9 cellular contexts compared by ENCODE assay signal in the genomic region with DNA sequence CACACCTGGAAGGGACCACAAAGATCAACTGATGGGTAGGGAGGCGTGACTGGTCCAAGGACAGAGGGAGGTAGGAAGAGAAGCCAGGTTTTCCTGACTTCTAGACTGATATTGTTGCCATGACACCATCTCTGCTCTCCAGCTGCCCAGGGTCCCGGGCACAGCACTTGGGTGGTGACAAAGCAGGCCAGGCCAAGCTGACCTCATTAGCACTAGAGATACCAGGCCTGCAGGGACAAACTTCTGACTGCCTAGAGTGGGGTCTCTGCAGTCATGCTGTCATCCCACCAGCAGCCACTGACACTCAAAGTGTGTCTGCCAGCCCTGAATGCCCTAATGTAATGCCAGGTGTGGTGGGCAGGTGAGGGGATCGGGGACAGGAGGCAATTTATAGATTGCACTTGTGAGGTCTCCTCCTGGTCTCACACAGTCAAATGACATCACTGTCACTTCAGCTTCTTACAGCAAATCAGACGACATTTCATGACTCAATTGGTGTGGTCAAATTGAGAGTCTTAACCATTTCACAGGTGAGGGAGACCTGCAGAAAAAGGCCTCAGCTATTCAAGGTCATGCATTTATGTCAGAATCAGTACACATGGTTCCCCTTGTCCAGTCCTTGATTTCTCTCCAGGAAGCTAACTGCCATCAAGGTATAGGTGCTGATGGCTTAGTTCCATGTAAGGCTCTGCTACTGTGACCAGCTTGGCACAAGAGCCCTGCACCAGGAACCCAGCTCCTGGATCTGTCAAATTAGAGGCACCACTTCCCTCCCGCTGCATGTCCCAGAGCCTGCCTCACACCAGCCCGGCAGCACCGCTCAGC. TPM values are rescaled to one million over a fixed set of nuclear protein-coding genes. Genes with fewer than 3 reads are reported as not detected.
DNase-seq lines count a peak whose midpoint lies in the region; ATAC-seq, FAIRE-seq and TF ChIP-seq lines count a peak whose summit lies in the region.
"Had no signal": no experiment of that assay in that cellular context is flagged by ENCODE, and none has a peak within 500 bp of the region (broad histone marks: within the 10 kb centered on the region; RNA-seq: fewer than 3 reads in every experiment).

No MANE protein-coding gene starts in this region.

- H3K36me3 Mint-ChIP-seq in nephron (ENCODE audit: low read depth), result no peaks in the 10 kb centered on the region

- no peak for FAIRE-seq in urothelium cell line (lab: Jason Lieb, UNC)

- H3K27ac Mint-ChIP-seq in nephron, result peak overlapping the region; percentile 69 to 97 (median 86)

- H3K27me3 ChIP-seq in MG63, result no peaks in the 10 kb centered on the region

- H3K4me3 Mint-ChIP-seq in nephron, result peak overlapping the region; percentile 91 to 97 (median 92)

- H3K4me1 Mint-ChIP-seq in nephron, result peaks cover 62% of the 10 kb centered on the region

- H3K9me3 Mint-ChIP-seq in nephron, result no peaks in the 10 kb centered on the region

- DNase-seq in AG10803 (ENCODE audit: low read depth), result peak; percentile 23
- DNase-seq in MG63, result no peak
- DNase-seq in coronary artery (ENCODE audit: low spot score), result no peak
- no peak for DNase-seq in dermis blood vessel endothelial cell
- no peak for DNase-seq in NOMO-1 treated with DMSO at 0.1 percent for 48 hours (lab: John Stamatoyannopoulos, UW; ENCODE audit: unreplicated experiment)
- DNase-seq in urothelium cell line (ENCODE audit: low spot score), result no peak
- DNase-seq: activated effector memory CD4-positive, alpha-beta T cell treated with anti-CD3 and anti-CD28 coated beads, Interleukin-2, amount 50 U/mL, for 16 hours had no signal

- H3K27me3 Mint-ChIP-seq in nephron (ENCODE audit: low read depth), result no peaks in the 10 kb centered on the region

- no peaks in the 10 kb centered on the region for H3K36me3 ChIP-seq in MG63

- TF ChIP-seq CTCF in AG10803 (conservative IDR thresholded peaks at IDR 0.05; ENCODE audit: low read length) (no peak), coronary artery (IDR thresholded peaks at IDR 0.05) (no peak), nephron (IDR thresholded peaks at IDR 0.05; ENCODE audit: unreplicated experiment in 3 of 3) (no peak)

- H3K9me3 ChIP-seq in MG63, result no peaks in the 10 kb centered on the region

- H3K27ac ChIP-seq in coronary artery, result peak overlapping the region; percentile 85 to 92

- ATAC-seq in GM21825 (IDR thresholded peaks at IDR 0.05; ENCODE audit: unreplicated experiment), result no peak

- H3K4me3 ChIP-seq in AG10803 (ENCODE audit: low read length) (peak overlapping the region; percentile 81), MG63 (peak overlapping the region; percentile 70), coronary artery (peak overlapping the region; percentile 80)

RNA-seq across cellular contexts. Expression of a gene that starts 2.7 kb away (rescaled TPM):
- total RNA-seq in MG63 (2014; rRNA removed; shearing (Covaris generic); ENCODE audit: low replicate concordance), result 2.9 and 23.6 TPM in 2 replicates
- 5.6 and 20.1 TPM in 2 replicates for total RNA-seq in dermis blood vessel endothelial cell
